In the genomic region with DNA sequence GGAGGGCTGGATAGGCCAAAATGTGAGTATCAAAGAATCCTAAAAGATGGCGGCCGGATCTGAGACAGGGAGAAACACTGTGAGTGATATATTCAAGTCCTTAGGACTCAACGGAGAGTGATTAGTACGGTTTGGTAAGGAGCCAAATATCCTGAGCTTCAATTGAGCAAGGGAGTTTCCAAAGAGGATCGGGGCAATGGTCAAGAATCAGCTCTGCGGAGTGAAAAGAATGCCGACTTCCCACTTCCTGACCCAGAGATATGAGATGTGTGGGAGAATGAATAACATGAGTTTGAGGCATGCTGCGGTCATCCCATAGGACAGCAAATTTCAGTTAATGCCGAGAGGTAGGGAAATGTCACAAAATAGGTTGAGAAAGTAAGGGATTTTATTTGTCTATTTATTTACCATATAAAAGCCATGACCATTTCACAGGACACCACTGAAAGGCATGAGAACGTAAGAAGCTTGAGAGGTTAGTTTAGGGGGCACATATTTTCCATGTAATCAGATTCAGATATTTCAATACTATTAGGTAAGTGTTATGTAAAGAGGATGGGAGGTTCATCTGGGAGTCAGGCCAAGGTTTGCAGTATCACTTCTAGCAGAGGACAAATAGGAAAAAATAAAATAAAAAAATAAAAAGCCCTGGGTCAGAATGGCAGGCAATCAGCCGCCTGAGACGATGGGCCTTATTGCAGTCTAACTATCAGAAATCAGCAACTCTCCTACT, we compare ENCODE assay signal across 15 cellular contexts.
DNase-seq lines count a peak whose midpoint lies in the region; ATAC-seq and TF ChIP-seq lines count a peak whose summit lies in the region.
"Had no signal": no experiment of that assay in that cellular context is flagged by ENCODE, and none has a peak within 500 bp of the region (broad histone marks: within the 10 kb centered on the region; RNA-seq: fewer than 3 reads in every experiment).

No MANE protein-coding gene starts in this region.

- no peaks in the 10 kb centered on the region for H3K36me3 ChIP-seq in right atrium auricular region
- H3K36me3 ChIP-seq: left ventricle myocardium inferior, neutrophil, upper lobe of right lung had no signal

- peak; percentile 84 to 86 for ATAC-seq in left cardiac atrium
- ATAC-seq: upper lobe of right lung had no signal

- H3K4me1 ChIP-seq in right atrium auricular region, result no peaks in the 10 kb centered on the region
- H3K4me1 ChIP-seq: left ventricle myocardium inferior, upper lobe of right lung had no signal

- no peaks in the 10 kb centered on the region for H3K27me3 ChIP-seq in right atrium auricular region
- H3K27me3 ChIP-seq: neutrophil, upper lobe of right lung had no signal

- DNase-seq in left cardiac atrium (no peak), right atrium auricular region (ENCODE audit: low spot score) (no peak), T1000 (lab: John Stamatoyannopoulos, UW) (peak; percentile 32), hepatic stellate cell (ENCODE audit: low spot score) (peak; percentile 48), NCI-H524 treated with DMSO at 0.1 percent for 48 hours (lab: John Stamatoyannopoulos, UW) (no peak), inferior parietal cortex (ENCODE audit: extremely low spot score) (no peak), NCI-H1694 treated with DMSO at 0.1 percent for 48 hours (lab: John Stamatoyannopoulos, UW) (no peak), foreskin fibroblast (no peak)
- DNase-seq: activated CD4-positive, alpha-beta memory T cell treated with anti-CD3 and anti-CD28 coated beads for 36 hours; activated naive CD4-positive, alpha-beta T cell treated with Interleukin-2 at 50 U/mL for 16 hours; KG1; left ventricle myocardium inferior; NCI-H2107; upper lobe of right lung had no signal

- intact Hi-C loops in left cardiac atrium (cut with DNase I), result no loop called here

- H3K9me3 ChIP-seq in right atrium auricular region, result no peaks in the 10 kb centered on the region
- H3K9me3 ChIP-seq: left ventricle myocardium inferior, neutrophil, upper lobe of right lung had no signal

- H3K4me3 ChIP-seq in right atrium auricular region, result no peak overlapping the region
- no peak overlapping the region for H3K4me3 ChIP-seq in foreskin fibroblast (ENCODE audit: low read depth in 1 of 2, low read length in 2 of 2)
- H3K4me3 ChIP-seq: left ventricle myocardium inferior, upper lobe of right lung had no signal

- no peak for TF ChIP-seq CTCF in right atrium auricular region (IDR thresholded peaks at IDR 0.05)
- no peak for TF ChIP-seq CTCF in foreskin fibroblast (IDR thresholded peaks at IDR 0.05; ENCODE audit: low read depth, low read length)

- no peak overlapping the region for H3K27ac ChIP-seq in right atrium auricular region
- H3K27ac ChIP-seq: left ventricle myocardium inferior, neutrophil, upper lobe of right lung had no signal

Comparison
In these comparisons a context has a peak if more than half of its experiments do, and no peak if none do; other contexts are left out.
1. DNase-seq: peak in T1000 (single experiment) and hepatic stellate cell (single experiment); none in left cardiac atrium (single experiment), right atrium auricular region (single experiment), NCI-H524 treated with DMSO at 0.1 percent for 48 hours (single experiment), inferior parietal cortex (single experiment), NCI-H1694 treated with DMSO at 0.1 percent for 48 hours (single experiment) and foreskin fibroblast (0 of 2).